ENCODE assay signal across 18 cellular contexts in genomic region chr1:118116909-118117308, GRCh38.
DNase-seq lines count a peak whose midpoint lies in the region; ATAC-seq and TF ChIP-seq lines count a peak whose summit lies in the region.
"Had no signal": no experiment of that assay in that cellular context is flagged by ENCODE, and none has a peak within 500 bp of the region (broad histone marks: within the 10 kb centered on the region; RNA-seq: fewer than 3 reads in every experiment).

No MANE protein-coding gene starts in this region.

- no peak overlapping the region for H3K27ac ChIP-seq in gastrocnemius medialis
- H3K27ac ChIP-seq: brain microvascular endothelial cell, psoas muscle had no signal

- H3K4me1 ChIP-seq in mucosa of descending colon (ENCODE audit: low read depth) = no peaks in the 10 kb centered on the region
- no peaks in the 10 kb centered on the region for H3K4me1 ChIP-seq in gastrocnemius medialis
- H3K4me1 ChIP-seq: psoas muscle had no signal

- no peak for TF ChIP-seq CTCF in mucosa of descending colon (IDR thresholded peaks at IDR 0.05)
- no peak for TF ChIP-seq CTCF in gastrocnemius medialis (IDR thresholded peaks at IDR 0.05 in 4 of 5, conservative IDR thresholded peaks at IDR 0.05 in 1 of 5)

- intact Hi-C loops in mucosa of descending colon (cut with DNase I, micrococcal nuclease) = no loop called here
- intact Hi-C loops in gastrocnemius medialis (cut with DNase I; ENCODE audit: low total_unique reads) = no loop called here

- H3K36me3 ChIP-seq in mucosa of descending colon (ENCODE audit: low read depth) (no peaks in the 10 kb centered on the region), gastrocnemius medialis (no peaks in the 10 kb centered on the region)
- H3K36me3 ChIP-seq: brain microvascular endothelial cell had no signal

- in situ Hi-C loops in gastrocnemius medialis (cut with MboI; ENCODE audit: low sequenced_read_pairs in 4 of 4) = no loop called here

- DNase-seq in COLO668 (lab: John Stamatoyannopoulos, UW; ENCODE audit: unreplicated experiment) = peak; percentile 64
- peak; percentile 91 for DNase-seq in NCI-H146 (lab: John Stamatoyannopoulos, UW)
- peak; percentile 52 to 59 for DNase-seq in SHP77 (lab: John Stamatoyannopoulos, UW)
- no peak for DNase-seq in mucosa of descending colon
- DNase-seq in AG08396 (ENCODE audit: low spot score) = no peak
- DNase-seq in T-helper 9 cell = no peak
- DNase-seq in 8988T = no peak
- no peak for DNase-seq in gastrocnemius medialis
- DNase-seq: activated CD4-positive, alpha-beta T cell treated with anti-CD3 and anti-CD28 coated beads for 36 hours; brain microvascular endothelial cell; CD4-positive, alpha-beta T cell; foreskin melanocyte; islet precursor cell; mesendoderm; naive thymus-derived CD8-positive, alpha-beta T cell; psoas muscle; small intestine; stimulated activated CD4-positive, alpha-beta T cell treated with anti-CD3 and anti-CD28 coated beads, Interleukin-4, amount 100 ng/mL, for 24 hours had no signal

- H3K9me3 ChIP-seq in mucosa of descending colon (no peaks in the 10 kb centered on the region), gastrocnemius medialis (no peaks in the 10 kb centered on the region)
- H3K9me3 ChIP-seq: psoas muscle had no signal

- no peak overlapping the region for H3K4me3 ChIP-seq in mucosa of descending colon
- H3K4me3 ChIP-seq in gastrocnemius medialis = no peak overlapping the region
- H3K4me3 ChIP-seq: psoas muscle had no signal

- TF ChIP-seq POLR2A in gastrocnemius medialis (IDR thresholded peaks at IDR 0.05) = no peak

- no peaks in the 10 kb centered on the region for H3K27me3 ChIP-seq in gastrocnemius medialis
- H3K27me3 ChIP-seq: brain microvascular endothelial cell had no signal

- ATAC-seq in mucosa of descending colon (peak; percentile 56), gastrocnemius medialis (no peak)
- ATAC-seq: activated CD4-positive, alpha-beta T cell treated with anti-CD3 and anti-CD28 coated beads for 36 hours; naive thymus-derived CD8-positive, alpha-beta T cell had no signal

Comparison
In these comparisons a context has a peak if more than half of its experiments do, and no peak if none do; other contexts are left out.
1. DNase-seq: peak in COLO668 (single experiment), NCI-H146 (single experiment) and SHP77 (2 of 2); none in mucosa of descending colon (0 of 3), AG08396 (single experiment), T-helper 9 cell (single experiment), 8988T (single experiment) and gastrocnemius medialis (0 of 2).